ENCODE assay signal across 23 cellular contexts in genomic region chr6:78864957-78865356, GRCh38.
"Had no signal": no experiment of that assay in that cellular context is flagged by ENCODE, and none has a peak within 500 bp of the region (broad histone marks: within the 10 kb centered on the region; RNA-seq: fewer than 3 reads in every experiment).

No MANE protein-coding gene starts in this region.

- H3K4me1 ChIP-seq: neural progenitor cell, prostate gland, testis, tibial artery had no signal

- H3K4me2 ChIP-seq: neural progenitor cell had no signal

- H3K9me3 ChIP-seq: esophagus muscularis mucosa, lower lobe of right lung, prostate gland, right atrium auricular region, sigmoid colon, testis, tibial artery, upper lobe of left lung had no signal

- H3K9ac ChIP-seq: neural progenitor cell had no signal

- H3K4me3 ChIP-seq: coronary artery, esophagus muscularis mucosa, lower lobe of right lung, neural progenitor cell, prostate gland, right atrium auricular region, sigmoid colon, testis, tibial artery, upper lobe of left lung had no signal

- H3K27me3 ChIP-seq: esophagus muscularis mucosa, neural progenitor cell, right atrium auricular region, sigmoid colon, testis, tibial artery, upper lobe of left lung had no signal

- DNase-seq: dermis blood vessel endothelial cell; effector memory CD4-positive, alpha-beta T cell; foreskin melanocyte; head of caudate nucleus; left ventricle myocardium superior; lower lobe of right lung; natural killer cell; sigmoid colon; stimulated activated CD4-positive, alpha-beta T cell treated with anti-CD3 and anti-CD28 coated beads, Interleukin-4, amount 100 ng/mL, for 4 hours; stimulated activated naive CD8-positive, alpha-beta T cell treated with anti-CD3 and anti-CD28 coated beads, Interleukin-15, Interleukin-2, amounts not matched to agents 100 U/mL and 50 U/mL, for 24 hours; substantia nigra; testis; tibial artery; upper lobe of left lung had no signal

- H2AFZ ChIP-seq: neural progenitor cell had no signal

- FAIRE-seq: endothelial cell of umbilical vein, keratinocyte, urothelium cell line had no signal

- H3K27ac ChIP-seq: coronary artery, esophagus muscularis mucosa, lower lobe of right lung, neural progenitor cell, prostate gland, right atrium auricular region, sigmoid colon, testis, tibial artery, upper lobe of left lung had no signal

- H3K36me3 ChIP-seq: esophagus muscularis mucosa, lower lobe of right lung, neural progenitor cell, prostate gland, right atrium auricular region, sigmoid colon, tibial artery, upper lobe of left lung had no signal

- ATAC-seq: left ventricle myocardium superior; lower lobe of right lung; natural killer cell; stimulated activated memory B cell treated with anti-CD40 and anti-IgM and Interleukin-4, amounts not matched to agents 10 μg/mL and 1 μg/mL and 100 μg/mL, for 72 hours; stimulated activated naive CD8-positive, alpha-beta T cell treated with anti-CD3 and anti-CD28 coated beads, Interleukin-15, Interleukin-2, amounts not matched to agents 100 U/mL and 50 U/mL, for 24 hours had no signal
